ENCODE assay signal across 17 cellular contexts in the genomic region with DNA sequence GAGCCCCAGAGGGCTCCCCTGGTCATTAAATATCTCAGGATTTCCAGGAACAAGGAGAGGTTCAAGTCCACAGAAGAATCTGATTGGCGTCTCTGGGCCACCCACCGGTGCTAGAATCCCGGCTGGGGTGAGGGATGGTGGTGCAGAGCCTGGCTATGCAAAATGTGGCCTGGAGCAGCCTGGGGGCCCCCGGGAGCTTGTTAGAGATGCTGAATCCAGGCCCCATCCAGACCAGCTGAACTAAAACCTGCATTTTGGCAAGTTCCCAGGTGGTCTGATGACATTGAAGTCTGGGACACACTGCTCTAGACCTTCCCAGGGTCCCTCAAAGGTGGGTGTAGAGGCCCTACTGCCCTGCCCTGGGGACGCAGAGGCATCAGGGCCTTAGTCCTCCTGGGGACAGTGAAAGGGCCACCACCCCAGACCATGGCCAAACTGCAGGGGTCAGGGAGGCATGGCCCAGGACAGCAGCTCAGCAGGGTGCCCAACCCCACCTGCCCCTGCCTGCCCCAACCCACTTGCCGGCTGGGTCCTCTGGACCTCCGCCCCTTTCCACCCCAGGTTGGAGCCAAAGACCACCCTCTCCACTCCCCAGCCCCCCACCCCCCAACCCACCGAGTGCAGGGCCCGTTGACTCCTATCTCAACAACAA. TPM values are rescaled to one million over a fixed set of nuclear protein-coding genes. Genes with fewer than 3 reads are reported as not detected.
"Had no signal": no experiment of that assay in that cellular context is flagged by ENCODE, and none has a peak within 500 bp of the region (broad histone marks: within the 10 kb centered on the region; RNA-seq: fewer than 3 reads in every experiment).

No MANE protein-coding gene starts in this region.

- H3K4me1 Mint-ChIP-seq: activated CD4-positive, alpha-beta T cell treated with anti-CD3 and anti-CD28 coated beads, Interleukin-2, amount 10 ng/mL, durations not matched to agents 7 days and 5 days; activated naive CD8-positive, alpha-beta T cell treated with anti-CD3 and anti-CD28 coated beads, Interleukin-2, amount 50 U/mL, for 24 hours; stimulated activated naive B cell treated with anti-CD40 and anti-IgM and Interleukin-4, amounts not matched to agents 10 μg/mL and 1 μg/mL and 100 μg/mL, for 72 hours had no signal

- DNase-seq: activated CD4-positive, alpha-beta T cell treated with anti-CD3 and anti-CD28 coated beads, Interleukin-2, amount 10 ng/mL, durations not matched to agents 7 days and 5 days; activated CD8-positive, alpha-beta memory T cell treated with anti-CD3 and anti-CD28 coated beads for 24 hours; activated naive CD4-positive, alpha-beta T cell treated with anti-CD3 and anti-CD28 coated beads for 36 hours; activated naive CD8-positive, alpha-beta T cell treated with anti-CD3 and anti-CD28 coated beads, Interleukin-2, amount 50 U/mL, for 24 hours; activated T-cell treated with anti-CD3 and anti-CD28 coated beads for 4 hours; dermis blood vessel endothelial cell; effector memory CD8-positive, alpha-beta T cell; foreskin melanocyte; head of caudate nucleus; nephron progenitor cell; stimulated activated CD4-positive, alpha-beta T cell treated with anti-CD3 and anti-CD28 coated beads, Interleukin-2, amount 100 ng/mL, for 48 hours; stimulated activated naive B cell treated with anti-CD40 and anti-IgM and Interleukin-4, amounts not matched to agents 10 μg/mL and 1 μg/mL and 100 μg/mL, for 72 hours; T-helper 2 cell; transverse colon had no signal

- H3K27me3 Mint-ChIP-seq: activated CD4-positive, alpha-beta T cell treated with anti-CD3 and anti-CD28 coated beads, Interleukin-2, amount 10 ng/mL, durations not matched to agents 7 days and 5 days; activated naive CD8-positive, alpha-beta T cell treated with anti-CD3 and anti-CD28 coated beads, Interleukin-2, amount 50 U/mL, for 24 hours had no signal

- H3K4me3 ChIP-seq: ascending aorta, breast epithelium, transverse colon had no signal

- H3K27ac ChIP-seq: ascending aorta, transverse colon had no signal

- H3K27ac Mint-ChIP-seq: activated CD4-positive, alpha-beta T cell treated with anti-CD3 and anti-CD28 coated beads, Interleukin-2, amount 10 ng/mL, durations not matched to agents 7 days and 5 days; activated naive CD4-positive, alpha-beta T cell treated with anti-CD3 and anti-CD28 coated beads for 36 hours; activated naive CD8-positive, alpha-beta T cell treated with anti-CD3 and anti-CD28 coated beads, Interleukin-2, amount 50 U/mL, for 24 hours; effector memory CD8-positive, alpha-beta T cell; stimulated activated naive B cell treated with anti-CD40 and anti-IgM and Interleukin-4, amounts not matched to agents 10 μg/mL and 1 μg/mL and 100 μg/mL, for 72 hours had no signal

- H3K4me3 Mint-ChIP-seq: activated CD4-positive, alpha-beta T cell treated with anti-CD3 and anti-CD28 coated beads, Interleukin-2, amount 10 ng/mL, durations not matched to agents 7 days and 5 days; activated naive CD4-positive, alpha-beta T cell treated with anti-CD3 and anti-CD28 coated beads for 36 hours; activated naive CD8-positive, alpha-beta T cell treated with anti-CD3 and anti-CD28 coated beads, Interleukin-2, amount 50 U/mL, for 24 hours; effector memory CD8-positive, alpha-beta T cell; stimulated activated naive B cell treated with anti-CD40 and anti-IgM and Interleukin-4, amounts not matched to agents 10 μg/mL and 1 μg/mL and 100 μg/mL, for 72 hours had no signal

- ATAC-seq: activated naive CD8-positive, alpha-beta T cell treated with anti-CD3 and anti-CD28 coated beads, Interleukin-2, amount 50 U/mL, for 24 hours; effector memory CD8-positive, alpha-beta T cell; stimulated activated naive B cell treated with anti-CD40 and anti-IgM and Interleukin-4, amounts not matched to agents 10 μg/mL and 1 μg/mL and 100 μg/mL, for 72 hours had no signal

- H3K36me3 Mint-ChIP-seq: stimulated activated naive B cell treated with anti-CD40 and anti-IgM and Interleukin-4, amounts not matched to agents 10 μg/mL and 1 μg/mL and 100 μg/mL, for 72 hours had no signal

- H3K36me3 ChIP-seq: ascending aorta, breast epithelium, transverse colon had no signal

- H3K27me3 ChIP-seq: ascending aorta, breast epithelium, transverse colon had no signal

- H3K9me3 Mint-ChIP-seq: activated CD4-positive, alpha-beta T cell treated with anti-CD3 and anti-CD28 coated beads, Interleukin-2, amount 10 ng/mL, durations not matched to agents 7 days and 5 days; activated naive CD8-positive, alpha-beta T cell treated with anti-CD3 and anti-CD28 coated beads, Interleukin-2, amount 50 U/mL, for 24 hours; effector memory CD8-positive, alpha-beta T cell had no signal

- H3K9me3 ChIP-seq: transverse colon had no signal

RNA-seq across cellular contexts. Expression of gene ADAMTS2, which starts 34.7 kb away (rescaled TPM):
- total RNA-seq: activated CD4-positive, alpha-beta T cell treated with anti-CD3 and anti-CD28 coated beads, Interleukin-2, amount 10 ng/mL, durations not matched to agents 7 days and 5 days; activated naive CD4-positive, alpha-beta T cell treated with anti-CD3 and anti-CD28 coated beads for 36 hours; pulmonary artery endothelial cell had no signal
